Comparison of ENCODE assay signal across 16 cellular contexts in genomic region chr14:20384321-20384720, GRCh38. TPM values are rescaled to one million over a fixed set of nuclear protein-coding genes. Genes with fewer than 3 reads are reported as not detected.
DNase-seq lines count a peak whose midpoint lies in the region; ATAC-seq lines count a peak whose summit lies in the region.
"Had no signal": no experiment of that assay in that cellular context is flagged by ENCODE, and none has a peak within 500 bp of the region (broad histone marks: within the 10 kb centered on the region; RNA-seq: fewer than 3 reads in every experiment).

No MANE protein-coding gene starts in this region.

- no peak overlapping the region for H2AFZ ChIP-seq in mesenchymal stem cell (ENCODE audit: low read depth, low read length)

- peaks cover 20% of the 10 kb centered on the region for H3K36me3 Mint-ChIP-seq in activated naive CD4-positive, alpha-beta T cell treated with anti-CD3 and anti-CD28 coated beads, Interleukin-2, amount 50 U/mL, for 24 hours
- peaks cover 43% of the 10 kb centered on the region for H3K36me3 Mint-ChIP-seq in activated naive CD4-positive, alpha-beta T cell treated with anti-CD3 and anti-CD28 coated beads for 36 hours (ENCODE audit: low read depth)
- H3K36me3 Mint-ChIP-seq in T-helper 17 cell (ENCODE audit: low read depth), result peaks cover 21% of the 10 kb centered on the region
- H3K36me3 Mint-ChIP-seq in dendritic cell treated with granulocyte-macrophage colony-stimulating factor and Interleukin-4, amounts not matched to agents 40 ng/mL and 50 ng/mL, for 4 days (ENCODE audit: low read depth), result peaks cover 98% of the 10 kb centered on the region
- H3K36me3 Mint-ChIP-seq in stimulated activated effector memory CD8-positive, alpha-beta T cell treated with anti-CD3 and anti-CD28 coated beads, Interleukin-12 subunit alpha, Interleukin-12 subunit beta, amount 100 ng/mL, for 72 hours, result peaks cover 100% of the 10 kb centered on the region

- CTCF ChIA-PET in activated naive CD4-positive, alpha-beta T cell treated with anti-CD3 and anti-CD28 coated beads for 36 hours (lab: Charles Lee), result interaction anchor here (0.6 to 1.1 kb wide), 2 partner anchors 31 to 131 kb away, joined by 3 to 4 read pairs; no protein-coding TSS in a partner anchor

- H3K18ac ChIP-seq in mesenchymal stem cell (ENCODE audit: low read depth in 1 of 2, low read length in 2 of 2), result no peak overlapping the region

- 90% methylated on average over 7 of the region's 7 CpGs for WGBS in mesenchymal stem cell

- H3K27ac ChIP-seq in mesenchymal stem cell (ENCODE audit: low read length, poor library complexity, severe bottlenecking), result no peak overlapping the region
- H3K27ac ChIP-seq: BLaER1 treated with 17β-estradiol and CSF1 and Interleukin-3, amounts not matched to agents 10 nM and 100 nM had no signal

- no peak overlapping the region for H2BK120ac ChIP-seq in mesenchymal stem cell (ENCODE audit: low read depth, low read length)

- H3K79me1 ChIP-seq in mesenchymal stem cell (replicated peaks; ENCODE audit: low read length, poor library complexity, severe bottlenecking), result peaks cover 18% of the 10 kb centered on the region

- H2BK12ac ChIP-seq in mesenchymal stem cell (ENCODE audit: low read length in 2 of 2), result no peak overlapping the region

- no peak overlapping the region for H2AK5ac ChIP-seq in mesenchymal stem cell (ENCODE audit: low read length, severe bottlenecking)

- H3K36me3 ChIP-seq in mesenchymal stem cell (ENCODE audit: control insufficient read depth in 1 of 2, insufficient read depth in 2 of 2, low read depth in 1 of 2, low read length in 2 of 2), result peaks cover 83 to 94% of the 10 kb centered on the region in 2 experiments

- no peak overlapping the region for H3K4me2 ChIP-seq in mesenchymal stem cell (ENCODE audit: low read length, poor library complexity, severe bottlenecking)
- H3K4me2 ChIP-seq: BLaER1 treated with 17β-estradiol and CSF1 and Interleukin-3, amounts not matched to agents 10 nM and 100 nM had no signal

- H3K27ac Mint-ChIP-seq in activated naive CD4-positive, alpha-beta T cell treated with anti-CD3 and anti-CD28 coated beads, Interleukin-2, amount 50 U/mL, for 24 hours, result peak overlapping the region; percentile 46
- no peak overlapping the region for H3K27ac Mint-ChIP-seq in activated naive CD4-positive, alpha-beta T cell treated with anti-CD3 and anti-CD28 coated beads for 36 hours
- H3K27ac Mint-ChIP-seq in T-helper 17 cell, result peak overlapping the region; percentile 27
- peak overlapping the region; percentile 7 for H3K27ac Mint-ChIP-seq in dendritic cell treated with granulocyte-macrophage colony-stimulating factor and Interleukin-4, amounts not matched to agents 40 ng/mL and 50 ng/mL, for 4 days
- peak overlapping the region; percentile 84 for H3K27ac Mint-ChIP-seq in stimulated activated effector memory CD8-positive, alpha-beta T cell treated with anti-CD3 and anti-CD28 coated beads, Interleukin-12 subunit alpha, Interleukin-12 subunit beta, amount 100 ng/mL, for 72 hours
- H3K27ac Mint-ChIP-seq: B cell had no signal

- no peak overlapping the region for H2BK5ac ChIP-seq in mesenchymal stem cell (ENCODE audit: low read depth, low read length, poor library complexity, severe bottlenecking)

- no peak overlapping the region for H3K14ac ChIP-seq in mesenchymal stem cell (ENCODE audit: low read length in 2 of 2)

- no peak for ATAC-seq in T-helper 17 cell
- no peak for ATAC-seq in stimulated activated effector memory CD8-positive, alpha-beta T cell treated with anti-CD3 and anti-CD28 coated beads, Interleukin-12 subunit alpha, Interleukin-12 subunit beta, amount 100 ng/mL, for 72 hours
- ATAC-seq: HepG2 had no signal

- intact Hi-C loops in activated naive CD4-positive, alpha-beta T cell treated with anti-CD3 and anti-CD28 coated beads for 36 hours (cut with micrococcal nuclease), result no loop called here
- intact Hi-C loops in dendritic cell treated with granulocyte-macrophage colony-stimulating factor and Interleukin-4, amounts not matched to agents 40 ng/mL and 50 ng/mL, for 4 days (cut with micrococcal nuclease), result no loop called here

- no peak overlapping the region for H4K8ac ChIP-seq in mesenchymal stem cell (ENCODE audit: low read length)

- H3K4ac ChIP-seq in mesenchymal stem cell (ENCODE audit: low read depth in 1 of 2, low read length in 2 of 2), result no peak overlapping the region

- no peaks in the 10 kb centered on the region for H3K9me3 Mint-ChIP-seq in activated naive CD4-positive, alpha-beta T cell treated with anti-CD3 and anti-CD28 coated beads, Interleukin-2, amount 50 U/mL, for 24 hours
- no peaks in the 10 kb centered on the region for H3K9me3 Mint-ChIP-seq in activated naive CD4-positive, alpha-beta T cell treated with anti-CD3 and anti-CD28 coated beads for 36 hours
- H3K9me3 Mint-ChIP-seq in dendritic cell treated with granulocyte-macrophage colony-stimulating factor and Interleukin-4, amounts not matched to agents 40 ng/mL and 50 ng/mL, for 4 days, result peaks cover 7% of the 10 kb centered on the region
- no peaks in the 10 kb centered on the region for H3K9me3 Mint-ChIP-seq in stimulated activated effector memory CD8-positive, alpha-beta T cell treated with anti-CD3 and anti-CD28 coated beads, Interleukin-12 subunit alpha, Interleukin-12 subunit beta, amount 100 ng/mL, for 72 hours
- H3K9me3 Mint-ChIP-seq: CD4-positive, CD25-positive, alpha-beta regulatory T cell; CD8-positive, alpha-beta memory T cell; H9 had no signal

- H3K23ac ChIP-seq in mesenchymal stem cell (ENCODE audit: low read length in 2 of 2), result no peak overlapping the region

- H2BK15ac ChIP-seq in mesenchymal stem cell (ENCODE audit: low read depth, poor library complexity, severe bottlenecking), result no peak overlapping the region

- no peak overlapping the region for H3K4me3 Mint-ChIP-seq in activated naive CD4-positive, alpha-beta T cell treated with anti-CD3 and anti-CD28 coated beads, Interleukin-2, amount 50 U/mL, for 24 hours
- H3K4me3 Mint-ChIP-seq in activated naive CD4-positive, alpha-beta T cell treated with anti-CD3 and anti-CD28 coated beads for 36 hours, result no peak overlapping the region
- H3K4me3 Mint-ChIP-seq in T-helper 17 cell, result no peak overlapping the region
- H3K4me3 Mint-ChIP-seq in dendritic cell treated with granulocyte-macrophage colony-stimulating factor and Interleukin-4, amounts not matched to agents 40 ng/mL and 50 ng/mL, for 4 days, result no peak overlapping the region
- no peak overlapping the region for H3K4me3 Mint-ChIP-seq in stimulated activated effector memory CD8-positive, alpha-beta T cell treated with anti-CD3 and anti-CD28 coated beads, Interleukin-12 subunit alpha, Interleukin-12 subunit beta, amount 100 ng/mL, for 72 hours
- H3K4me3 Mint-ChIP-seq: B cell; CD4-positive, CD25-positive, alpha-beta regulatory T cell; CD8-positive, alpha-beta memory T cell; H9 had no signal

- no peak overlapping the region for H4K91ac ChIP-seq in mesenchymal stem cell (ENCODE audit: low read length)

- no peak for DNase-seq in activated naive CD4-positive, alpha-beta T cell treated with anti-CD3 and anti-CD28 coated beads for 36 hours
- DNase-seq in T-helper 17 cell, result no peak
- DNase-seq in stimulated activated effector memory CD8-positive, alpha-beta T cell treated with anti-CD3 and anti-CD28 coated beads, Interleukin-12 subunit alpha, Interleukin-12 subunit beta, amount 100 ng/mL, for 72 hours (ENCODE audit: low spot score in 2 of 2), result no peak
- DNase-seq in mesenchymal stem cell, result no peak
- DNase-seq in activated effector memory CD4-positive, alpha-beta T cell treated with Interleukin-2 at 50 U/mL for 16 hours, result no peak
- DNase-seq: CD4-positive, CD25-positive, alpha-beta regulatory T cell; CD8-positive, alpha-beta memory T cell; COR-L47; DMS 273 treated with DMSO at 0.1 percent for 48 hours; H9 had no signal

- H3K9me3 ChIP-seq in T-helper 17 cell (ENCODE audit: control insufficient read depth, low read length, poor library complexity, severe bottlenecking), result no peaks in the 10 kb centered on the region
- no peaks in the 10 kb centered on the region for H3K9me3 ChIP-seq in mesenchymal stem cell (ENCODE audit: control insufficient read depth, low read length)
- H3K9me3 ChIP-seq: BLaER1 treated with 17β-estradiol and CSF1 and Interleukin-3, amounts not matched to agents 10 nM and 100 nM had no signal

- H3K4me3 ChIP-seq in mesenchymal stem cell (ENCODE audit: insufficient read depth in 1 of 2, low read depth in 1 of 2, low read length in 2 of 2), result no peak overlapping the region
- H3K4me3 ChIP-seq: BLaER1 treated with 17β-estradiol and CSF1 and Interleukin-3, amounts not matched to agents 10 nM and 100 nM had no signal

- no peaks in the 10 kb centered on the region for H3K27me3 Mint-ChIP-seq in activated naive CD4-positive, alpha-beta T cell treated with anti-CD3 and anti-CD28 coated beads, Interleukin-2, amount 50 U/mL, for 24 hours
- no peaks in the 10 kb centered on the region for H3K27me3 Mint-ChIP-seq in activated naive CD4-positive, alpha-beta T cell treated with anti-CD3 and anti-CD28 coated beads for 36 hours (ENCODE audit: low read depth)
- no peaks in the 10 kb centered on the region for H3K27me3 Mint-ChIP-seq in T-helper 17 cell
- H3K27me3 Mint-ChIP-seq in dendritic cell treated with granulocyte-macrophage colony-stimulating factor and Interleukin-4, amounts not matched to agents 40 ng/mL and 50 ng/mL, for 4 days, result no peaks in the 10 kb centered on the region
- H3K27me3 Mint-ChIP-seq: B cell; CD4-positive, CD25-positive, alpha-beta regulatory T cell; CD8-positive, alpha-beta memory T cell had no signal

- H3K27me3 ChIP-seq in mesenchymal stem cell (ENCODE audit: control insufficient read depth in 1 of 2, insufficient read depth in 1 of 2, low read length in 2 of 2), result no peaks in the 10 kb centered on the region
- H3K27me3 ChIP-seq: BLaER1 treated with 17β-estradiol and CSF1 and Interleukin-3, amounts not matched to agents 10 nM and 100 nM had no signal

- no peaks in the 10 kb centered on the region for H3K4me1 ChIP-seq in mesenchymal stem cell (ENCODE audit: control insufficient read depth, insufficient read depth, low read depth, low read length)

- no peaks in the 10 kb centered on the region for H3K4me1 Mint-ChIP-seq in activated naive CD4-positive, alpha-beta T cell treated with anti-CD3 and anti-CD28 coated beads, Interleukin-2, amount 50 U/mL, for 24 hours
- no peaks in the 10 kb centered on the region for H3K4me1 Mint-ChIP-seq in activated naive CD4-positive, alpha-beta T cell treated with anti-CD3 and anti-CD28 coated beads for 36 hours (ENCODE audit: low read depth)
- H3K4me1 Mint-ChIP-seq in T-helper 17 cell, result peaks cover 3% of the 10 kb centered on the region
- peaks cover 18% of the 10 kb centered on the region for H3K4me1 Mint-ChIP-seq in dendritic cell treated with granulocyte-macrophage colony-stimulating factor and Interleukin-4, amounts not matched to agents 40 ng/mL and 50 ng/mL, for 4 days (ENCODE audit: low read depth)
- H3K4me1 Mint-ChIP-seq in stimulated activated effector memory CD8-positive, alpha-beta T cell treated with anti-CD3 and anti-CD28 coated beads, Interleukin-12 subunit alpha, Interleukin-12 subunit beta, amount 100 ng/mL, for 72 hours, result no peaks in the 10 kb centered on the region
- H3K4me1 Mint-ChIP-seq: CD4-positive, CD25-positive, alpha-beta regulatory T cell; CD8-positive, alpha-beta memory T cell had no signal

- no peak overlapping the region for H3K9ac ChIP-seq in mesenchymal stem cell (ENCODE audit: low read length)
- H3K9ac ChIP-seq: BLaER1 treated with 17β-estradiol and CSF1 and Interleukin-3, amounts not matched to agents 10 nM and 100 nM had no signal

RNA-seq across cellular contexts. Expression of gene TEP1, which starts 29.0 kb away (rescaled TPM):
- total RNA-seq in activated naive CD4-positive, alpha-beta T cell treated with anti-CD3 and anti-CD28 coated beads for 36 hours, result 10 to 100 TPM; 34.3 to 37.0 TPM
- 10 to 100 TPM; 36.9 to 43.9 TPM for total RNA-seq in T-helper 17 cell
- 10.7 TPM for polyA plus RNA-seq in mesenchymal stem cell (2013, experiment 1 of 2)
- 11.1 TPM for polyA plus RNA-seq in mesenchymal stem cell (2013, experiment 2 of 2)

RNA-seq across cellular contexts. Expression of gene PARP2, which starts 40.9 kb away (rescaled TPM):
- total RNA-seq in activated naive CD4-positive, alpha-beta T cell treated with anti-CD3 and anti-CD28 coated beads for 36 hours, result 10 to 100 TPM; 62.5 to 63.5 TPM
- total RNA-seq in T-helper 17 cell, result 10 to 100 TPM; 18.1 to 22.3 TPM
- 12.1 TPM for polyA plus RNA-seq in mesenchymal stem cell (2013, experiment 1 of 2)
- polyA plus RNA-seq in mesenchymal stem cell (2013, experiment 2 of 2), result 12.4 TPM

RNA-seq across cellular contexts. Expression of gene CCNB1IP1, which starts 51.2 kb away (rescaled TPM):
- total RNA-seq in activated naive CD4-positive, alpha-beta T cell treated with anti-CD3 and anti-CD28 coated beads for 36 hours, result 10 to 100 TPM; 93.4 to 98.6 TPM
- total RNA-seq in T-helper 17 cell, result 10 to 100 TPM; 20.2 to 26.3 TPM
- polyA plus RNA-seq in mesenchymal stem cell (2013, experiment 1 of 2), result 46.1 TPM
- 49.5 TPM for polyA plus RNA-seq in mesenchymal stem cell (2013, experiment 2 of 2)

RNA-seq across cellular contexts. Expression of gene KLHL33, which starts 51.6 kb away (rescaled TPM):
- total RNA-seq in activated naive CD4-positive, alpha-beta T cell treated with anti-CD3 and anti-CD28 coated beads for 36 hours, result under 1 TPM; 0.07 to 0.10 TPM
- total RNA-seq in T-helper 17 cell, result under 1 TPM; 0.39 to 0.47 TPM
- polyA plus RNA-seq in mesenchymal stem cell (2013, experiment 1 of 2), result 0.01 TPM
- polyA plus RNA-seq in mesenchymal stem cell (2013, experiment 2 of 2), result not detected
- total RNA-seq: A172, HepG2 had no signal
- polyA plus RNA-seq: CD4-positive, CD25-positive, alpha-beta regulatory T cell; HepG2 had no signal
